12 cellular contexts compared by ENCODE assay signal in genomic region chr5:77806213-77806843, GRCh38. TPM values are rescaled to one million over a fixed set of nuclear protein-coding genes. Genes with fewer than 3 reads are reported as not detected.
DNase-seq lines count a peak whose midpoint lies in the region; ATAC-seq and TF ChIP-seq lines count a peak whose summit lies in the region.
"Had no signal": no experiment of that assay in that cellular context is flagged by ENCODE, and none has a peak within 500 bp of the region (broad histone marks: within the 10 kb centered on the region; RNA-seq: fewer than 3 reads in every experiment).

No MANE protein-coding gene starts in this region.

- TF ChIP-seq CTCF in RWPE2 (IDR thresholded peaks at IDR 0.05; ENCODE audit: poor library complexity, severe bottlenecking) = no peak

- H3K9me3 ChIP-seq in RWPE2 (ENCODE audit: severe bottlenecking) = no peaks in the 10 kb centered on the region

- H3K27me3 ChIP-seq in ACC112 (ENCODE audit: insufficient read depth, low read length) (no peaks in the 10 kb centered on the region), RWPE2 (ENCODE audit: insufficient read depth, poor library complexity, severe bottlenecking) (no peaks in the 10 kb centered on the region)
- H3K27me3 ChIP-seq: esophagus muscularis mucosa had no signal

- ATAC-seq in RWPE2 (ENCODE audit: low read depth) (0 out of 3 replicates have a peak, but pooled peaks have one; percentile 45), GM19351 (IDR thresholded peaks at IDR 0.05; ENCODE audit: unreplicated experiment) (no peak), GM18858 (IDR thresholded peaks at IDR 0.05; ENCODE audit: unreplicated experiment) (no peak)

- peak overlapping the region; percentile 83 for H2AFZ ChIP-seq in ACC112 (ENCODE audit: low read length, unreplicated experiment)

- H3K4me3 ChIP-seq in ACC112 (ENCODE audit: low read depth, low read length) (peak overlapping the region; percentile 67), RWPE2 (ENCODE audit: severe bottlenecking) (no peak overlapping the region)
- H3K4me3 ChIP-seq: esophagus muscularis mucosa had no signal

- H3K4me1 ChIP-seq in ACC112 (ENCODE audit: control insufficient read depth, insufficient read depth, low read length, unreplicated experiment) (no peaks in the 10 kb centered on the region), RWPE2 (ENCODE audit: insufficient read depth, poor library complexity, severe bottlenecking) (no peaks in the 10 kb centered on the region)

- no peaks in the 10 kb centered on the region for H3K79me2 ChIP-seq in ACC112 (ENCODE audit: control insufficient read depth, insufficient read depth, low read length, unreplicated experiment)

- peak; percentile 5 for DNase-seq in DMS53 treated with DMSO at 0.1 percent for 48 hours (lab: John Stamatoyannopoulos, UW; ENCODE audit: unreplicated experiment)
- DNase-seq in RWPE2 (ENCODE audit: low spot score) = no peak
- peak; percentile 17 for DNase-seq in fibroblast of peridontal ligament (ENCODE audit: extremely low read depth)
- no peak for DNase-seq in NCI-H2196 (lab: John Stamatoyannopoulos, UW; ENCODE audit: unreplicated experiment)
- DNase-seq in H4 (ENCODE audit: low spot score) = no peak
- DNase-seq: NCI-H1417; NCI-H774; stimulated activated CD8-positive, alpha-beta memory T cell treated with anti-CD3 and anti-CD28 coated beads, Interleukin-4, amount 100 ng/mL, for 48 hours had no signal

- H3K27ac ChIP-seq in ACC112 (ENCODE audit: low read depth, low read length) (no peak overlapping the region), RWPE2 (ENCODE audit: poor library complexity, severe bottlenecking) (no peak overlapping the region)
- H3K27ac ChIP-seq: esophagus muscularis mucosa had no signal

- H3K36me3 ChIP-seq in ACC112 (ENCODE audit: insufficient read depth, low read length) = no peaks in the 10 kb centered on the region
- H3K36me3 ChIP-seq in RWPE2 (ENCODE audit: low read depth) = no peaks in the 10 kb centered on the region
- H3K36me3 ChIP-seq: esophagus muscularis mucosa had no signal

RNA-seq across cellular contexts. Expression of gene TBCA, which starts 30.2 kb away (rescaled TPM):
- 153 and 211 TPM in 2 replicates for total RNA-seq in H4 (2014; rRNA removed; shearing (Covaris generic))

Comparison
In these comparisons a context has a peak if more than half of its experiments do, and no peak if none do; other contexts are left out.
1. DNase-seq: peak in DMS53 treated with DMSO at 0.1 percent for 48 hours (single experiment) and fibroblast of peridontal ligament (single experiment); none in RWPE2 (single experiment), NCI-H2196 (single experiment) and H4 (single experiment).